Comparison of ENCODE assay signal across 13 cellular contexts in the genomic region with DNA sequence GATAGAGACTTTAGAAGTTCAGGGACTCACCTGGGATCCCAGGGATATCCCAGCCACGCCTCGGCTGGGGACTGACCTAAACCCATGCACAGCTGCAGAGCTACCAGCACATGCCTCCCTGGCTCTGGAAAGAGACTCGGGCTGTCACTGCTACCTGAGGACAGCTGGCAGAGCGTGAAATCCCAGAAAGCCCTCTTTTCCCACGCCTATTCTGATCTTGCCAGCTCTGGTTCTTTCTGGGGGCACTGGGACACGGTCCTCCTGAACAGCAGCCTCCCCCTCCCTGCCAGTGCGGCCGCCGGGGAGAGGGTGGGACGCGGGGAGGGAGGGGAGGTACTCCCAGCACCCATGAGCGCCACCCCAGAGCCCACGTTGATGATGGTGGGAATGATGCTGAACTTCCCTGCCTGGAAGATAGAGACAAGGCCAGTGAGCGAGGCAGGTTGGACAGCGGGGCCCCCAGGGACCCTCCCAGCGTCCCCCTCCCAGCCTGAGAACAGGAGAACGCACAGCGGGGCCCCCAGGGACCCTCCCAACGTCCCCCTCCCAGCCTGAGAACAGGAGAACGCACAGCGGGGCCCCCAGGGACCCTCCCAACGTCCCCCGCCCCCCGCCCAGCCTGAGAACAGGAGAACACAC.
"Had no signal": no experiment of that assay in that cellular context is flagged by ENCODE, and none has a peak within 500 bp of the region (broad histone marks: within the 10 kb centered on the region; RNA-seq: fewer than 3 reads in every experiment).

No MANE protein-coding gene starts in this region.

- H3K27ac Mint-ChIP-seq: activated CD4-positive, alpha-beta T cell treated with anti-CD3 and anti-CD28 coated beads, Interleukin-2, amount 10 ng/mL, durations not matched to agents 7 days and 5 days; stimulated activated naive CD8-positive, alpha-beta T cell treated with anti-CD3 and anti-CD28 coated beads, Interleukin-15, amount 100 ng/mL, for 72 hours; T-helper 17 cell; WTC11 had no signal

- H3K36me3 ChIP-seq: adrenal gland, ovary had no signal

- H3K27me3 Mint-ChIP-seq: activated CD4-positive, alpha-beta T cell treated with anti-CD3 and anti-CD28 coated beads, Interleukin-2, amount 10 ng/mL, durations not matched to agents 7 days and 5 days; stimulated activated naive CD8-positive, alpha-beta T cell treated with anti-CD3 and anti-CD28 coated beads, Interleukin-15, amount 100 ng/mL, for 72 hours; T-helper 17 cell had no signal

- H3K27ac ChIP-seq: adrenal gland, ovary, testis had no signal

- H3K36me3 Mint-ChIP-seq: WTC11 had no signal

- H3K4me1 ChIP-seq: adrenal gland, testis had no signal

- H3K4me3 Mint-ChIP-seq: activated CD4-positive, alpha-beta T cell treated with anti-CD3 and anti-CD28 coated beads, Interleukin-2, amount 10 ng/mL, durations not matched to agents 7 days and 5 days; stimulated activated naive CD8-positive, alpha-beta T cell treated with anti-CD3 and anti-CD28 coated beads, Interleukin-15, amount 100 ng/mL, for 72 hours; T-helper 17 cell; WTC11 had no signal

- H3K9me3 Mint-ChIP-seq: activated CD4-positive, alpha-beta T cell treated with anti-CD3 and anti-CD28 coated beads, Interleukin-2, amount 10 ng/mL, durations not matched to agents 7 days and 5 days; stimulated activated naive CD8-positive, alpha-beta T cell treated with anti-CD3 and anti-CD28 coated beads, Interleukin-15, amount 100 ng/mL, for 72 hours; WTC11 had no signal

- ATAC-seq: stimulated activated naive CD8-positive, alpha-beta T cell treated with anti-CD3 and anti-CD28 coated beads, Interleukin-15, amount 100 ng/mL, for 72 hours; T-helper 17 cell; WTC11 had no signal

- H3K27me3 ChIP-seq: ovary, testis had no signal

- DNase-seq: activated CD4-positive, alpha-beta T cell treated with anti-CD3 and anti-CD28 coated beads, Interleukin-2, amount 10 ng/mL, durations not matched to agents 7 days and 5 days; activated naive CD4-positive, alpha-beta T cell treated with anti-CD3 and anti-CD28 coated beads, Interleukin-2, amount 50 U/mL, for 16 hours; adrenal gland; central memory CD4-positive, alpha-beta T cell; effector memory CD4-positive, alpha-beta T cell; hypothalamus; ovary; stimulated activated CD4-positive, alpha-beta T cell treated with anti-CD3 and anti-CD28 coated beads, Interleukin-4, amount 100 ng/mL, for 1 hour; stimulated activated CD8-positive, alpha-beta memory T cell treated with anti-CD3 and anti-CD28 coated beads, Interleukin-4, amount 100 ng/mL, for 48 hours; stimulated activated naive CD8-positive, alpha-beta T cell treated with anti-CD3 and anti-CD28 coated beads, Interleukin-15, amount 100 ng/mL, for 72 hours; T-helper 17 cell; testis had no signal

- H3K9me3 ChIP-seq: adrenal gland, ovary, testis had no signal

- H3K4me3 ChIP-seq: adrenal gland, ovary, testis had no signal
